In the genomic region with DNA sequence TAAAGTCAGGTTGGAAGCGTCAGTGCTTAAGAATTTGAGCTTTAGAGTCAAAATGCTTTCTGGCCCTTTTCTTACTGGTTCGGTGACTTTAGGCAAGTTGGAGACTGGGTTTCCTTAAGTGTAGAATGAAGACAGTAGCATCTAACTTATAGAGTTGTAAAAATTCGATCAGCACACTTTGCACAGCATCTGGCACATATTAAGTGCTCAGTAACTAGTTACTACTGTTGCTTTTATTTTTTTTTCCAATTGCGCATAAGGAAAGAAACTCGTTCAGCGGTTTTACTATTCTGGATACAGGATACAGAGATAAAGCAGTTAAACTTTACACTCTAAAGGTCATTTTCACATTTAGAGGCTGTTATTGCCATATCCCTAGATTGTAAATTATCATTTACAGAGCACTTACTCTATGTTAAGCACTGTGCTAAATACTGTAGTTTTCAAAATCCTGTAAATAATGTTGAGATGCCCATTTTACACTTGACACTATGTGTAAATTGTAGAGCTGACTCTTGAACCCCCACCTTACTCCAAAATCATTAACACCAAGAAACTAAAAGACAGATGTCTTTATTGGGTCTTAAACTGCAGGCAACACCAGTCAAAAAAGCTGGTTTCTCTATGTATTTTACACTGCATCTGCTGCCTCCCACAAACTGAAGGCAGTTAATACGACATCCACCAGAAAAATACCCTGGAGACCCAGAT, we compare ENCODE assay signal across 8 cellular contexts. TPM values are rescaled to one million over a fixed set of nuclear protein-coding genes. Genes with fewer than 3 reads are reported as not detected.
A peak's percentile ranks its signal among the peaks of the same experiment; 100 is the strongest.
DNase-seq lines count a peak whose midpoint lies in the region; ATAC-seq and TF ChIP-seq lines count a peak whose summit lies in the region.

No MANE protein-coding gene starts in this region.

- H3K9me3 ChIP-seq in SJCRH30 (replicated peaks) (no peaks in the 10 kb centered on the region), esophagus (ENCODE audit: control insufficient read depth in 2 of 2, insufficient read depth in 1 of 2, low read depth in 1 of 2, low read length in 1 of 2) (peaks cover 0 to 2% of the 10 kb centered on the region in 2 donors)

- no peak for ATAC-seq in HG03432 (IDR thresholded peaks at IDR 0.05; ENCODE audit: unreplicated experiment)

- peaks cover 11% of the 10 kb centered on the region for H3K36me3 Mint-ChIP-seq in progenitor cell of endocrine pancreas (ENCODE audit: insufficient read depth)

- TF ChIP-seq CTCF in GM06990 (IDR thresholded peaks at IDR 0.05; ENCODE audit: insufficient read depth, low read length, poor library complexity, severe bottlenecking) (no peak), progenitor cell of endocrine pancreas (IDR thresholded peaks at IDR 0.05; ENCODE audit: unreplicated experiment) (no peak)

- H3K27ac Mint-ChIP-seq in progenitor cell of endocrine pancreas: peak overlapping the region; percentile 98

- intact Hi-C loops in posterior vena cava (cut with DNase I): loop anchor here in 1 of 2 donors (10.0 kb wide), 1 partner anchor 225 kb away; no protein-coding TSS in a partner anchor

- H3K27ac ChIP-seq in SJCRH30: peak overlapping the region; percentile 66
- H3K27ac ChIP-seq in esophagus (ENCODE audit: low read depth in 2 of 2, low read length in 1 of 2): peak overlapping the region; percentile 94 to 98

- H3K4me3 ChIP-seq in GM06990 (replicated peaks; ENCODE audit: low read depth, low read length) (peak overlapping the region; percentile 79), SJCRH30 (peak overlapping the region; percentile 88), esophagus (ENCODE audit: low read depth in 1 of 2, low read length in 2 of 2) (peak overlapping the region; percentile 75 to 96)

- H3K9me3 Mint-ChIP-seq in progenitor cell of endocrine pancreas (ENCODE audit: low read depth): no peaks in the 10 kb centered on the region

- H3K4me1 Mint-ChIP-seq in progenitor cell of endocrine pancreas (ENCODE audit: low read depth): peaks cover 28% of the 10 kb centered on the region

- H3K27me3 ChIP-seq in GM06990 (replicated peaks; ENCODE audit: control insufficient read depth, insufficient read depth, low read length) (no peaks in the 10 kb centered on the region), SJCRH30 (no peaks in the 10 kb centered on the region), esophagus (ENCODE audit: control insufficient read depth in 1 of 2, insufficient read depth in 2 of 2, low read length in 2 of 2) (no peaks in the 10 kb centered on the region)

- H3K4me1 ChIP-seq in SJCRH30: peaks cover 17% of the 10 kb centered on the region
- peaks cover 4 to 9% of the 10 kb centered on the region in 2 donors for H3K4me1 ChIP-seq in esophagus (ENCODE audit: control insufficient read depth in 2 of 2, insufficient read depth in 2 of 2, low read length in 1 of 2)

- peak overlapping the region; percentile 90 for H3K4me3 Mint-ChIP-seq in progenitor cell of endocrine pancreas (ENCODE audit: low read depth)

- no peak for DNase-seq in GM06990 (ENCODE audit: extremely low read depth, insufficient read length)
- DNase-seq in SJCRH30: no peak
- DNase-seq in progenitor cell of endocrine pancreas (ENCODE audit: low spot score, unreplicated experiment): no peak
- no peak for DNase-seq in cerebellum (ENCODE audit: low spot score)
- no peak for DNase-seq in DMS153 (lab: John Stamatoyannopoulos, UW)
- DNase-seq in posterior vena cava (ENCODE audit: low spot score): no peak

- no peaks in the 10 kb centered on the region for H3K27me3 Mint-ChIP-seq in progenitor cell of endocrine pancreas

- peaks cover 9% of the 10 kb centered on the region for H3K36me3 ChIP-seq in GM06990 (ENCODE audit: control insufficient read depth, insufficient read depth, low read length)
- H3K36me3 ChIP-seq in SJCRH30: peaks cover 46% of the 10 kb centered on the region
- peaks cover 0 to 12% of the 10 kb centered on the region in 2 donors for H3K36me3 ChIP-seq in esophagus (ENCODE audit: control insufficient read depth in 2 of 2, insufficient read depth in 2 of 2, low read length in 1 of 2)

- WGBS in esophagus, 2 donors: 15 to 17% methylated on average over 7 of the region's 7 CpGs

RNA-seq across cellular contexts. Expression of a gene that starts 0.9 kb away (rescaled TPM):
- 282 and 419 TPM in 2 replicates for total RNA-seq in SJCRH30 (2014; rRNA removed; shearing (Covaris generic))
- 100 to 1,000 TPM; 335 to 517 TPM for polyA plus RNA-seq in esophagus
- total RNA-seq in progenitor cell of endocrine pancreas: 129 and 140 TPM in 2 replicates
- total RNA-seq in cerebellum: 49.3 TPM
- 100 to 1,000 TPM; 126 TPM for total RNA-seq in posterior vena cava

RNA-seq across cellular contexts. Expression of a gene that starts 0.9 kb away (rescaled TPM):
- 27.6 and 28.7 TPM in 2 replicates for total RNA-seq in SJCRH30 (2014; rRNA removed; shearing (Covaris generic))
- 10 to 100 TPM; 18.2 to 23.4 TPM for polyA plus RNA-seq in esophagus
- 13.7 and 16.8 TPM in 2 replicates for total RNA-seq in progenitor cell of endocrine pancreas
- total RNA-seq in cerebellum: 27.2 TPM
- 10 to 100 TPM; 15.9 to 22.0 TPM for total RNA-seq in posterior vena cava

RNA-seq across cellular contexts. Expression of a gene that starts 35.4 kb away (rescaled TPM):
- total RNA-seq in SJCRH30 (2014; rRNA removed; shearing (Covaris generic)): 276 and 297 TPM in 2 replicates
- 100 to 1,000 TPM in 1 of 2 donors, 10 to 100 TPM in 1; 88.9 to 119 TPM for polyA plus RNA-seq in esophagus
- 293 and 298 TPM in 2 replicates for total RNA-seq in progenitor cell of endocrine pancreas
- 56.9 TPM for total RNA-seq in cerebellum
- total RNA-seq in posterior vena cava: 100 to 1,000 TPM; 122 to 130 TPM

RNA-seq across cellular contexts. Expression of a gene that starts 35.4 kb away (rescaled TPM):
- 137 and 142 TPM in 2 replicates for total RNA-seq in SJCRH30 (2014; rRNA removed; shearing (Covaris generic))
- polyA plus RNA-seq in esophagus: 10 to 100 TPM in 1 of 2 donors, 1 to 10 TPM in 1; 9.4 to 15.3 TPM
- 157 and 161 TPM in 2 replicates for total RNA-seq in progenitor cell of endocrine pancreas
- 79.5 TPM for total RNA-seq in cerebellum
- 10 to 100 TPM; 59.4 to 61.4 TPM for total RNA-seq in posterior vena cava

RNA-seq across cellular contexts. Expression of a gene that starts 42.0 kb away (rescaled TPM):
- total RNA-seq in SJCRH30 (2014; rRNA removed; shearing (Covaris generic)): 423 and 517 TPM in 2 replicates
- 100 to 1,000 TPM; 164 to 335 TPM for polyA plus RNA-seq in esophagus
- total RNA-seq in progenitor cell of endocrine pancreas (491 and 515 TPM in 2 replicates), cerebellum (405 TPM), posterior vena cava (100 to 1,000 TPM; 210 to 217 TPM)
